2 cellular contexts compared by ENCODE assay signal in genomic region chr4:140818433-140818832, GRCh38.
TF ChIP-seq lines count a peak whose summit lies in the region.

No MANE protein-coding gene starts in this region.

TF ChIP-seq in HepG2, 621 proteins besides CTCF, POLR2A, EP300 and RAD21:
- TF ChIP-seq THAP9 (CRISPR knock-in tag; IDR thresholded peaks at IDR 0.05; ENCODE audit: borderline replicate concordance) (no peak), MAFF (IDR thresholded peaks at IDR 0.05; ENCODE audit: low read depth, low read length) (peak; percentile 61; the same call in 1 of the 2 replicates), MAFK (conservative IDR thresholded peaks at IDR 0.05 in 1 of 2, IDR thresholded peaks at IDR 0.05 in 1 of 2; ENCODE audit: low read length in 2 of 2) (peak; percentile 73 to 80)

TF ChIP-seq in K562, 482 proteins besides CTCF, POLR2A, EP300 and RAD21 (continued from another document):
- TF ChIP-seq TFAP4 (CRISPR knock-in tag; IDR thresholded peaks at IDR 0.05; ENCODE audit: borderline replicate concordance) = no peak
- 0 out of 2 replicates have a peak, but pooled peaks have one; percentile 8 for TF ChIP-seq MAFG (tag; conservative IDR thresholded peaks at IDR 0.05)
- no peak for TF ChIP-seq GABPA (tag; conservative IDR thresholded peaks at IDR 0.05; ENCODE audit: low read depth)
- no peak for TF ChIP-seq MTA3 (IDR thresholded peaks at IDR 0.05; ENCODE audit: borderline replicate concordance)
- peak; percentile 16; the same call in 1 of the 2 replicates for TF ChIP-seq C11orf30 (IDR thresholded peaks at IDR 0.05; ENCODE audit: low read depth)
- TF ChIP-seq ZNF717 (CRISPR knock-in tag; IDR thresholded peaks at IDR 0.05) = no peak
- TF ChIP-seq ATF7 (IDR thresholded peaks at IDR 0.05) = no peak
- peak; percentile 68 for TF ChIP-seq ZNF316 (IDR thresholded peaks at IDR 0.05)
- no peak for TF ChIP-seq ETV5 (CRISPR knock-in tag; IDR thresholded peaks at IDR 0.05; ENCODE audit: low read depth)
- no peak for TF ChIP-seq NFIC (IDR thresholded peaks at IDR 0.05)
- TF ChIP-seq ZNF384 (IDR thresholded peaks at IDR 0.05; ENCODE audit: low read depth, low read length) = no peak
- no peak for TF ChIP-seq PBX2 (CRISPR knock-in tag; IDR thresholded peaks at IDR 0.05; ENCODE audit: low read depth)
- TF ChIP-seq PBX2 (tag; conservative IDR thresholded peaks at IDR 0.05; ENCODE audit: low read depth) = no peak
- no peak for TF ChIP-seq POU5F1 (IDR thresholded peaks at IDR 0.05; ENCODE audit: borderline replicate concordance, low read depth, low read length, partially characterized antibody)
- TF ChIP-seq GABPB1 (CRISPR knock-in tag; IDR thresholded peaks at IDR 0.05) = no peak
- TF ChIP-seq ZNF778 (CRISPR knock-in tag; IDR thresholded peaks at IDR 0.05) = no peak
- no peak for TF ChIP-seq ZBTB2 (IDR thresholded peaks at IDR 0.05)
- TF ChIP-seq RBM22 (IDR thresholded peaks at IDR 0.05; ENCODE audit: low read depth, low read length, poor library complexity, severe bottlenecking) = no peak
- no peak for TF ChIP-seq THRAP3 (IDR thresholded peaks at IDR 0.05; ENCODE audit: borderline replicate concordance)
- no peak for TF ChIP-seq PTRF (tag; IDR thresholded peaks at IDR 0.05)
- no peak for TF ChIP-seq ZKSCAN1 (IDR thresholded peaks at IDR 0.05; ENCODE audit: low read depth, low read length)
- TF ChIP-seq IRF2 (CRISPR knock-in tag; IDR thresholded peaks at IDR 0.05) = no peak
- no peak for TF ChIP-seq MAZ (CRISPR knock-in tag; conservative IDR thresholded peaks at IDR 0.05 in 1 of 2, IDR thresholded peaks at IDR 0.05 in 1 of 2)
- TF ChIP-seq RBM14 (IDR thresholded peaks at IDR 0.05; ENCODE audit: borderline replicate concordance, insufficient read depth, low read depth, low read length) = no peak
